1 cellular context compared by ENCODE assay signal in the genomic region with DNA sequence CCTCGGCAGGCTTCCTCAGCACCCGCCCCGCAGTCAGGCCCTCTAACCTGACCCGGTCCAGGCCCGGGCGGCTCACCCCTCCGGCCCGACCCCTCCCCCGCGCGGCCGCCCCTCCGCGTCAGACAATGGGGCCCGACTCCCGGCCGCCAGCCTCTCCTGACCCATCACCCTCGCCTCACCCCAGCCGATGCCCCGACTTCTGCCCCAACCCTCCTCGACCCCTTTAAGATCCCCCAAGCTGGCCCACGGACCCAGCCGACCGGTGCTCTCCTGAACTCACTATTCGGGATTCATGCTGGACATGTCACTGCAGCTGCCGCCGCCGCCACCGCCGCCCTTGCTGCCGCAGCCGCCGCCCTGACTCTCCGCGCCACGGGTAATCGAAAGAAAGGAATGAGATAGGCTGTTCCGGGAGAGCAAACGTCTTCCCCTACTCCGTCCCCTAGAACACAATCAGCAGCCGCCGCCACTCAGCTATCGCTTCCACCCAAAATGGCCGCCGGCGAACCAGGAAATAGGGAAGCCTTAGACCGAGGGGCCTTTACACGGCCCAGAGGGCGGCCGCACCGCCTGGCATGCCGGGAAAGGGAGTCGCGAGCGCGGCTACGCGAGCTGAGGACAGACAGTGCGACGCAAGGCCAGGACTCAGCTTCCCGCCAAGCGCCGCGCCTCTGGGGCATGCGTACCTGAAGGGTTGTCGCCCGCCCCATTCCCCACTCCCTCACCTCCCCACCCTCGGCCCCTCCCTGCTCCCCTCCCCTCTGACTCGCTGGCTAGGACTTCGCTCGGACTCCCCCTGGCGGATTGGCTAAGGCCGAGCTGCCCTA.
TF ChIP-seq lines count a peak whose summit lies in the region.

TSS of gene RAB1A (minus strand) at position 494 of the 827 bp plus-strand sequence. CDS start at position 303, 191 bp downstream.

TF ChIP-seq in HepG2, 621 proteins besides CTCF, POLR2A, EP300 and RAD21 (continued from another document and continues in another):
- TF ChIP-seq, protein P1, sequence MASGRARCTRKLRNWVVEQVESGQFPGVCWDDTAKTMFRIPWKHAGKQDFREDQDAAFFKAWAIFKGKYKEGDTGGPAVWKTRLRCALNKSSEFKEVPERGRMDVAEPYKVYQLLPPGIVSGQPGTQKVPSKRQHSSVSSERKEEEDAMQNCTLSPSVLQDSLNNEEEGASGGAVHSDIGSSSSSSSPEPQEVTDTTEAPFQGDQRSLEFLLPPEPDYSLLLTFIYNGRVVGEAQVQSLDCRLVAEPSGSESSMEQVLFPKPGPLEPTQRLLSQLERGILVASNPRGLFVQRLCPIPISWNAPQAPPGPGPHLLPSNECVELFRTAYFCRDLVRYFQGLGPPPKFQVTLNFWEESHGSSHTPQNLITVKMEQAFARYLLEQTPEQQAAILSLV (CRISPR knock-in tag; IDR thresholded peaks at IDR 0.05; ENCODE audit: borderline replicate concordance), result peak; percentile 85
- TF ChIP-seq ZNF235 (CRISPR knock-in tag; IDR thresholded peaks at IDR 0.05; ENCODE audit: borderline replicate concordance) (0 out of 2 replicates have a peak, but pooled peaks have one; percentile 41), ZNF615 (CRISPR knock-in tag; IDR thresholded peaks at IDR 0.05; ENCODE audit: borderline replicate concordance) (peak; percentile 67; the same call in 1 of the 2 replicates), MYNN (CRISPR knock-in tag; IDR thresholded peaks at IDR 0.05; ENCODE audit: low read depth) (no peak), MAFK (conservative IDR thresholded peaks at IDR 0.05 in 1 of 2, IDR thresholded peaks at IDR 0.05 in 1 of 2; ENCODE audit: low read length in 2 of 2) (no peak), ZNF136 (CRISPR knock-in tag; IDR thresholded peaks at IDR 0.05; ENCODE audit: low read depth) (peak; percentile 69; the same call in 1 of the 2 replicates), ZNF333 (CRISPR knock-in tag; IDR thresholded peaks at IDR 0.05; ENCODE audit: borderline replicate concordance) (peak; percentile 98; the same call in 1 of the 2 replicates), RXRB (CRISPR knock-in tag; IDR thresholded peaks at IDR 0.05; ENCODE audit: borderline replicate concordance) (peak; percentile 61; the same call in 1 of the 2 replicates), GATAD1 (CRISPR knock-in tag; IDR thresholded peaks at IDR 0.05) (peak; percentile 83), SRSF1 (optimal IDR thresholded peaks at IDR 0.05; ENCODE audit: low read depth, low read length) (no peak), ZNF737 (CRISPR knock-in tag; IDR thresholded peaks at IDR 0.05; ENCODE audit: borderline replicate concordance) (no peak), ZKSCAN1 (IDR thresholded peaks at IDR 0.05; ENCODE audit: low read length) (no peak; the same call in 1 of the 2 replicates), ZNF790 (CRISPR knock-in tag; IDR thresholded peaks at IDR 0.05; ENCODE audit: borderline replicate concordance) (0 out of 2 replicates have a peak, but pooled peaks have one; percentile 80), SSRP1 (CRISPR knock-in tag; IDR thresholded peaks at IDR 0.05) (0 out of 2 replicates have a peak, but pooled peaks have one; percentile 65), IRF2 (CRISPR knock-in tag; IDR thresholded peaks at IDR 0.05) (peak; percentile 95), NFYC (CRISPR knock-in tag; IDR thresholded peaks at IDR 0.05) (peak; percentile 77), ZFAT (CRISPR knock-in tag; conservative IDR thresholded peaks at IDR 0.05) (no peak), RAD51 (IDR thresholded peaks at IDR 0.05; ENCODE audit: borderline replicate concordance) (no peak), PLRG1 (conservative IDR thresholded peaks at IDR 0.05) (no peak), DNMT3B (CRISPR knock-in tag; conservative IDR thresholded peaks at IDR 0.05) (peak; percentile 34), SRY (CRISPR knock-in tag; IDR thresholded peaks at IDR 0.05) (peak; percentile 80), RNF2 (conservative IDR thresholded peaks at IDR 0.05; ENCODE audit: low read depth) (peak; percentile 68; the same call in 1 of the 2 replicates), ZNF569 (CRISPR knock-in tag; IDR thresholded peaks at IDR 0.05; ENCODE audit: borderline replicate concordance) (peak; percentile 40; the same call in 1 of the 2 replicates), NFE2L1 (CRISPR knock-in tag; IDR thresholded peaks at IDR 0.05; ENCODE audit: borderline replicate concordance) (no peak), REPIN1 (CRISPR knock-in tag; IDR thresholded peaks at IDR 0.05; ENCODE audit: borderline replicate concordance, low read depth) (0 out of 2 replicates have a peak, but pooled peaks have one; percentile 21), TARDBP (CRISPR knock-in tag; IDR thresholded peaks at IDR 0.05) (peak; percentile 75), HDAC2 (CRISPR knock-in tag; IDR thresholded peaks at IDR 0.05) (no peak), IKZF4 (CRISPR knock-in tag; IDR thresholded peaks at IDR 0.05; ENCODE audit: borderline replicate concordance, low read depth, not compliant biosample characterization) (peak; percentile 76), ZNF792 (CRISPR knock-in tag; IDR thresholded peaks at IDR 0.05) (peak; percentile 53; the same call in 1 of the 2 replicates)
- TF ChIP-seq, protein P2, sequence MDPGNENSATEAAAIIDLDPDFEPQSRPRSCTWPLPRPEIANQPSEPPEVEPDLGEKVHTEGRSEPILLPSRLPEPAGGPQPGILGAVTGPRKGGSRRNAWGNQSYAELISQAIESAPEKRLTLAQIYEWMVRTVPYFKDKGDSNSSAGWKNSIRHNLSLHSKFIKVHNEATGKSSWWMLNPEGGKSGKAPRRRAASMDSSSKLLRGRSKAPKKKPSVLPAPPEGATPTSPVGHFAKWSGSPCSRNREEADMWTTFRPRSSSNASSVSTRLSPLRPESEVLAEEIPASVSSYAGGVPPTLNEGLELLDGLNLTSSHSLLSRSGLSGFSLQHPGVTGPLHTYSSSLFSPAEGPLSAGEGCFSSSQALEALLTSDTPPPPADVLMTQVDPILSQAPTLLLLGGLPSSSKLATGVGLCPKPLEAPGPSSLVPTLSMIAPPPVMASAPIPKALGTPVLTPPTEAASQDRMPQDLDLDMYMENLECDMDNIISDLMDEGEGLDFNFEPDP (CRISPR knock-in tag; conservative IDR thresholded peaks at IDR 0.05), result no peak
- TF ChIP-seq, protein P3, sequence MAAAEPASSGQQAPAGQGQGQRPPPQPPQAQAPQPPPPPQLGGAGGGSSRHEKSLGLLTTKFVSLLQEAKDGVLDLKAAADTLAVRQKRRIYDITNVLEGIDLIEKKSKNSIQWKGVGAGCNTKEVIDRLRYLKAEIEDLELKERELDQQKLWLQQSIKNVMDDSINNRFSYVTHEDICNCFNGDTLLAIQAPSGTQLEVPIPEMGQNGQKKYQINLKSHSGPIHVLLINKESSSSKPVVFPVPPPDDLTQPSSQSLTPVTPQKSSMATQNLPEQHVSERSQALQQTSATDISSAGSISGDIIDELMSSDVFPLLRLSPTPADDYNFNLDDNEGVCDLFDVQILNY (CRISPR knock-in tag; conservative IDR thresholded peaks at IDR 0.05), result peak; percentile 91
- TF ChIP-seq, protein P4, sequence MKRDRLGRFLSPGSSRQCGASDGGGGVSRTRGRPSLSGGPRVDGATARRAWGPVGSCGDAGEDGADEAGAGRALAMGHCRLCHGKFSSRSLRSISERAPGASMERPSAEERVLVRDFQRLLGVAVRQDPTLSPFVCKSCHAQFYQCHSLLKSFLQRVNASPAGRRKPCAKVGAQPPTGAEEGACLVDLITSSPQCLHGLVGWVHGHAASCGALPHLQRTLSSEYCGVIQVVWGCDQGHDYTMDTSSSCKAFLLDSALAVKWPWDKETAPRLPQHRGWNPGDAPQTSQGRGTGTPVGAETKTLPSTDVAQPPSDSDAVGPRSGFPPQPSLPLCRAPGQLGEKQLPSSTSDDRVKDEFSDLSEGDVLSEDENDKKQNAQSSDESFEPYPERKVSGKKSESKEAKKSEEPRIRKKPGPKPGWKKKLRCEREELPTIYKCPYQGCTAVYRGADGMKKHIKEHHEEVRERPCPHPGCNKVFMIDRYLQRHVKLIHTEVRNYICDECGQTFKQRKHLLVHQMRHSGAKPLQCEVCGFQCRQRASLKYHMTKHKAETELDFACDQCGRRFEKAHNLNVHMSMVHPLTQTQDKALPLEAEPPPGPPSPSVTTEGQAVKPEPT (CRISPR knock-in tag; IDR thresholded peaks at IDR 0.05; ENCODE audit: low read depth), result no peak; the same call in 1 of the 2 replicates
- TF ChIP-seq, protein P5, sequence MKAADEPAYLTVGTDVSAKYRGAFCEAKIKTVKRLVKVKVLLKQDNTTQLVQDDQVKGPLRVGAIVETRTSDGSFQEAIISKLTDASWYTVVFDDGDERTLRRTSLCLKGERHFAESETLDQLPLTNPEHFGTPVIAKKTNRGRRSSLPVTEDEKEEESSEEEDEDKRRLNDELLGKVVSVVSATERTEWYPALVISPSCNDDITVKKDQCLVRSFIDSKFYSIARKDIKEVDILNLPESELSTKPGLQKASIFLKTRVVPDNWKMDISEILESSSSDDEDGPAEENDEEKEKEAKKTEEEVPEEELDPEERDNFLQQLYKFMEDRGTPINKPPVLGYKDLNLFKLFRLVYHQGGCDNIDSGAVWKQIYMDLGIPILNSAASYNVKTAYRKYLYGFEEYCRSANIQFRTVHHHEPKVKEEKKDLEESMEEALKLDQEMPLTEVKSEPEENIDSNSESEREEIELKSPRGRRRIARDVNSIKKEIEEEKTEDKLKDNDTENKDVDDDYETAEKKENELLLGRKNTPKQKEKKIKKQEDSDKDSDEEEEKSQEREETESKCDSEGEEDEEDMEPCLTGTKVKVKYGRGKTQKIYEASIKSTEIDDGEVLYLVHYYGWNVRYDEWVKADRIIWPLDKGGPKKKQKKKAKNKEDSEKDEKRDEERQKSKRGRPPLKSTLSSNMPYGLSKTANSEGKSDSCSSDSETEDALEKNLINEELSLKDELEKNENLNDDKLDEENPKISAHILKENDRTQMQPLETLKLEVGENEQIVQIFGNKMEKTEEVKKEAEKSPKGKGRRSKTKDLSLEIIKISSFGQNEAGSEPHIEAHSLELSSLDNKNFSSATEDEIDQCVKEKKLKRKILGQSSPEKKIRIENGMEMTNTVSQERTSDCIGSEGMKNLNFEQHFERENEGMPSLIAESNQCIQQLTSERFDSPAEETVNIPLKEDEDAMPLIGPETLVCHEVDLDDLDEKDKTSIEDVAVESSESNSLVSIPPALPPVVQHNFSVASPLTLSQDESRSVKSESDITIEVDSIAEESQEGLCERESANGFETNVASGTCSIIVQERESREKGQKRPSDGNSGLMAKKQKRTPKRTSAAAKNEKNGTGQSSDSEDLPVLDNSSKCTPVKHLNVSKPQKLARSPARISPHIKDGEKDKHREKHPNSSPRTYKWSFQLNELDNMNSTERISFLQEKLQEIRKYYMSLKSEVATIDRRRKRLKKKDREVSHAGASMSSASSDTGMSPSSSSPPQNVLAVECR (CRISPR knock-in tag; IDR thresholded peaks at IDR 0.05; ENCODE audit: borderline replicate concordance), result peak; percentile 90
- TF ChIP-seq, protein P6, sequence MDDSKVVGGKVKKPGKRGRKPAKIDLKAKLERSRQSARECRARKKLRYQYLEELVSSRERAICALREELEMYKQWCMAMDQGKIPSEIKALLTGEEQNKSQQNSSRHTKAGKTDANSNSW (CRISPR knock-in tag; IDR thresholded peaks at IDR 0.05; ENCODE audit: borderline replicate concordance), result no peak
- TF ChIP-seq, protein P7, sequence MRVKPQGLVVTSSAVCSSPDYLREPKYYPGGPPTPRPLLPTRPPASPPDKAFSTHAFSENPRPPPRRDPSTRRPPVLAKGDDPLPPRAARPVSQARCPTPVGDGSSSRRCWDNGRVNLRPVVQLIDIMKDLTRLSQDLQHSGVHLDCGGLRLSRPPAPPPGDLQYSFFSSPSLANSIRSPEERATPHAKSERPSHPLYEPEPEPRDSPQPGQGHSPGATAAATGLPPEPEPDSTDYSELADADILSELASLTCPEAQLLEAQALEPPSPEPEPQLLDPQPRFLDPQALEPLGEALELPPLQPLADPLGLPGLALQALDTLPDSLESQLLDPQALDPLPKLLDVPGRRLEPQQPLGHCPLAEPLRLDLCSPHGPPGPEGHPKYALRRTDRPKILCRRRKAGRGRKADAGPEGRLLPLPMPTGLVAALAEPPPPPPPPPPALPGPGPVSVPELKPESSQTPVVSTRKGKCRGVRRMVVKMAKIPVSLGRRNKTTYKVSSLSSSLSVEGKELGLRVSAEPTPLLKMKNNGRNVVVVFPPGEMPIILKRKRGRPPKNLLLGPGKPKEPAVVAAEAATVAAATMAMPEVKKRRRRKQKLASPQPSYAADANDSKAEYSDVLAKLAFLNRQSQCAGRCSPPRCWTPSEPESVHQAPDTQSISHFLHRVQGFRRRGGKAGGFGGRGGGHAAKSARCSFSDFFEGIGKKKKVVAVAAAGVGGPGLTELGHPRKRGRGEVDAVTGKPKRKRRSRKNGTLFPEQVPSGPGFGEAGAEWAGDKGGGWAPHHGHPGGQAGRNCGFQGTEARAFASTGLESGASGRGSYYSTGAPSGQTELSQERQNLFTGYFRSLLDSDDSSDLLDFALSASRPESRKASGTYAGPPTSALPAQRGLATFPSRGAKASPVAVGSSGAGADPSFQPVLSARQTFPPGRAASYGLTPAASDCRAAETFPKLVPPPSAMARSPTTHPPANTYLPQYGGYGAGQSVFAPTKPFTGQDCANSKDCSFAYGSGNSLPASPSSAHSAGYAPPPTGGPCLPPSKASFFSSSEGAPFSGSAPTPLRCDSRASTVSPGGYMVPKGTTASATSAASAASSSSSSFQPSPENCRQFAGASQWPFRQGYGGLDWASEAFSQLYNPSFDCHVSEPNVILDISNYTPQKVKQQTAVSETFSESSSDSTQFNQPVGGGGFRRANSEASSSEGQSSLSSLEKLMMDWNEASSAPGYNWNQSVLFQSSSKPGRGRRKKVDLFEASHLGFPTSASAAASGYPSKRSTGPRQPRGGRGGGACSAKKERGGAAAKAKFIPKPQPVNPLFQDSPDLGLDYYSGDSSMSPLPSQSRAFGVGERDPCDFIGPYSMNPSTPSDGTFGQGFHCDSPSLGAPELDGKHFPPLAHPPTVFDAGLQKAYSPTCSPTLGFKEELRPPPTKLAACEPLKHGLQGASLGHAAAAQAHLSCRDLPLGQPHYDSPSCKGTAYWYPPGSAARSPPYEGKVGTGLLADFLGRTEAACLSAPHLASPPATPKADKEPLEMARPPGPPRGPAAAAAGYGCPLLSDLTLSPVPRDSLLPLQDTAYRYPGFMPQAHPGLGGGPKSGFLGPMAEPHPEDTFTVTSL (CRISPR knock-in tag; IDR thresholded peaks at IDR 0.05; ENCODE audit: borderline replicate concordance), result peak; percentile 6; the same call in 1 of the 2 replicates
- TF ChIP-seq, protein P8, sequence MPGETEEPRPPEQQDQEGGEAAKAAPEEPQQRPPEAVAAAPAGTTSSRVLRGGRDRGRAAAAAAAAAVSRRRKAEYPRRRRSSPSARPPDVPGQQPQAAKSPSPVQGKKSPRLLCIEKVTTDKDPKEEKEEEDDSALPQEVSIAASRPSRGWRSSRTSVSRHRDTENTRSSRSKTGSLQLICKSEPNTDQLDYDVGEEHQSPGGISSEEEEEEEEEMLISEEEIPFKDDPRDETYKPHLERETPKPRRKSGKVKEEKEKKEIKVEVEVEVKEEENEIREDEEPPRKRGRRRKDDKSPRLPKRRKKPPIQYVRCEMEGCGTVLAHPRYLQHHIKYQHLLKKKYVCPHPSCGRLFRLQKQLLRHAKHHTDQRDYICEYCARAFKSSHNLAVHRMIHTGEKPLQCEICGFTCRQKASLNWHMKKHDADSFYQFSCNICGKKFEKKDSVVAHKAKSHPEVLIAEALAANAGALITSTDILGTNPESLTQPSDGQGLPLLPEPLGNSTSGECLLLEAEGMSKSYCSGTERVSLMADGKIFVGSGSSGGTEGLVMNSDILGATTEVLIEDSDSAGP (CRISPR knock-in tag; IDR thresholded peaks at IDR 0.05; ENCODE audit: borderline replicate concordance), result peak; percentile 87
